In the genomic region with DNA sequence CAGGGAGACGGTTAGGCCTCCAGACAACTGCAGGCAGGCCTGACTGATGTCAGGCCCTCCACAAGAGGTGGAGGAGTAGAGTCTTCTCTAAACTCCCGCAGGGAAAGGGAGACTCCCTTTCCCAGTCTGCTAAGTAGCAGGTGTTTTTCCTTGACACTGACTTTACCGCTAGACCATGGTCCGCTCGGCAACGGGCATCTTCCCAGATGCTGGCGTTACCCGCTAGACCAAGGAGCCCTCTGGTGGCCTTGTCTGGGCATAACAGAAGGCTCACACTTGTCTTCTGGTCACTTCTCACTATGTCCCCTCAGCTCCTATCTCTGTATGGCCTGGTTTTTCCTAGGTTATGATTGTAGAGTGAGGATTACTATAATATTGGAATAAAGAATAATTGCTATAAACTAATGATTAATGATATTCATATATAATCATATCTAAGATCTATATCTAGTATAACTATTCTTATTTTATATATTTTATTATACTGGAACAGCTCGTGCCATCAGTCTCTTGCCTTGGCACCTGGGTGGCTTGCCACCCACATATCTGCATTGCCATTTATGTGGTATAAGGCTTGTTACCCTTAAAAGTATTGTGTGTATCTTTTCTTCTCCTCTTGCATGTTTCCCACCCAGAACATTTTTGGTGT, we compare ENCODE assay signal across 8 cellular contexts. TPM values are rescaled to one million over a fixed set of nuclear protein-coding genes. Genes with fewer than 3 reads are reported as not detected.
DNase-seq lines count a peak whose midpoint lies in the region; ATAC-seq, FAIRE-seq and TF ChIP-seq lines count a peak whose summit lies in the region.
"Not testable (repeated sequence)": the region's sequence is repeated elsewhere in the genome, so short reads cannot be mapped to it uniquely, and the experiment has no call there.

No MANE protein-coding gene starts in this region.

- TF ChIP-seq RAD21 in IMR-90 (IDR thresholded peaks at IDR 0.05; ENCODE audit: low read length) (peak; percentile 58), K562 (CRISPR knock-in tag; conservative IDR thresholded peaks at IDR 0.05 in 1 of 2, IDR thresholded peaks at IDR 0.05 in 1 of 2) (peak; percentile 62 to 90)

- not testable (repeated sequence) for H4K8ac ChIP-seq in IMR-90 (ENCODE audit: low read depth in 2 of 2, low read length in 2 of 2)

- H3K36me3 ChIP-seq in IMR-90 (ENCODE audit: control insufficient read depth, insufficient read depth, low read length); K562 (ENCODE audit: control insufficient read depth, insufficient read depth, low read length); heart right ventricle; neutrophil: not testable (repeated sequence)

- not testable (repeated sequence) for H3K23ac ChIP-seq in IMR-90 (ENCODE audit: low read depth, low read length)

- H3K56ac ChIP-seq in IMR-90 (ENCODE audit: extremely low read depth, insufficient read depth, low read length): not testable (repeated sequence)

- peaks cover 12% of the 10 kb centered on the region for H3K9me3 ChIP-seq in IMR-90 (ENCODE audit: control insufficient read depth, insufficient read depth, low read length)
- not testable (repeated sequence) for H3K9me3 ChIP-seq in K562 (replicated peaks; ENCODE audit: control insufficient read depth, insufficient read depth, low read depth, low read length); heart right ventricle; neutrophil

- TF ChIP-seq POLR2A in IMR-90 (IDR thresholded peaks at IDR 0.05; ENCODE audit: low read depth, low read length); K562 (conservative IDR thresholded peaks at IDR 0.05): not testable (repeated sequence)

- not testable (repeated sequence) for H2BK15ac ChIP-seq in IMR-90 (ENCODE audit: low read depth, low read length)

- CTCF ChIA-PET in IMR-90 (lab: Yijun Ruan, JAX): interaction anchor here (0.6 kb wide), 1 partner anchor 227 kb away, joined by 3 read pairs; no protein-coding TSS in a partner anchor
- CTCF ChIA-PET in K562 (lab: Yijun Ruan, JAX; ENCODE audit: low intra/inter-chr PET ratio): not testable (repeated sequence)

- not testable (repeated sequence) for H4K91ac ChIP-seq in IMR-90 (ENCODE audit: insufficient read depth, low read depth, low read length)

- H3K4ac ChIP-seq in IMR-90 (ENCODE audit: low read depth, low read length): not testable (repeated sequence)

- TF ChIP-seq EP300 in K562 (IDR thresholded peaks at IDR 0.05; ENCODE audit: low read length): not testable (repeated sequence)

- H2BK120ac ChIP-seq in IMR-90 (ENCODE audit: low read depth, low read length): not testable (repeated sequence)

- not testable (repeated sequence) for H3K18ac ChIP-seq in IMR-90 (ENCODE audit: low read depth, low read length)

- DNase-seq in C1 segment of cervical spinal cord (lab: John Stamatoyannopoulos, UW): peak in 13 of 14 donors; percentile 1 to 55 (median 18)
- peak; percentile 49 for DNase-seq in IMR-90
- DNase-seq in NCI-H774 (lab: John Stamatoyannopoulos, UW): peak; percentile 27
- DNase-seq in activated CD4-positive, alpha-beta T cell treated with anti-CD3 and anti-CD28 coated beads, Interleukin-2, amount 50 U/mL, for 1 hour: peak; percentile 65
- peak in 1 of 4 experiments; percentile 64 for DNase-seq in K562 (ENCODE audit: extremely low read depth in 1 of 4, low spot score in 3 of 4)
- peak; percentile 66 to 70 for DNase-seq in heart right ventricle
- peak; percentile 21 to 43 for DNase-seq in stimulated activated CD8-positive, alpha-beta memory T cell treated with anti-CD3 and anti-CD28 coated beads, Interleukin-15, amount 100 ng/mL, for 48 hours (ENCODE audit: low read depth in 2 of 2)

- intact Hi-C loops in IMR-90 (cut with micrococcal nuclease): loop anchor here (2.0 kb wide), 3 partner anchors 58 to 290 kb away; partner anchors contain the start of genes ZNF101 and ZNF93
- intact Hi-C loops in K562 (cut with micrococcal nuclease): loop anchor here (2.0 kb wide), 1 partner anchor 426 kb away; no protein-coding TSS in a partner anchor
- intact Hi-C loops in heart right ventricle (cut with DNase I): loop anchor here in 7 of 10 donors (2.0 to 10.0 kb wide), 3 partner anchors 424 to 427 kb away; partner anchors contain the start of gene CILP2 (in 2 of the 7)

- not testable (repeated sequence) for H4K5ac ChIP-seq in IMR-90 (ENCODE audit: low read depth, low read length)

- H3K9me1 ChIP-seq in IMR-90 (ENCODE audit: insufficient read depth, low read length); K562 (ENCODE audit: control insufficient read depth, insufficient read depth, low read length): not testable (repeated sequence)

- in situ Hi-C loops in IMR-90 (cut with MboI; ENCODE audit: low sequenced_read_pairs): loop anchor here (25.0 kb wide), 1 partner anchor 422 kb away; the partner anchor contains the start of genes CILP2 and YJEFN3
- in situ Hi-C loops in K562 (cut with MboI): loop anchor here (10.0 kb wide), 1 partner anchor 404 kb away; no protein-coding TSS in a partner anchor

- H2AK9ac ChIP-seq in IMR-90 (replicated peaks; ENCODE audit: low read depth, low read length, poor library complexity): not testable (repeated sequence)

- not testable (repeated sequence) for H2BK20ac ChIP-seq in IMR-90 (ENCODE audit: low read depth, low read length)

- not testable (repeated sequence) for H2AFZ ChIP-seq in IMR-90 (replicated peaks; ENCODE audit: low read length, poor library complexity); K562 (ENCODE audit: low read depth, low read length)

- H3K4me1 ChIP-seq in IMR-90 (ENCODE audit: control insufficient read depth, insufficient read depth, low read length); K562 (replicated peaks in 1 of 2; ENCODE audit: control insufficient read depth in 2 of 2, insufficient read depth in 2 of 2, low read length in 2 of 2); heart right ventricle; neutrophil (ENCODE audit: control insufficient read depth in 1 of 2, insufficient read depth in 1 of 2, low read depth in 1 of 2, low read length in 1 of 2): not testable (repeated sequence)

- POLR2A ChIA-PET in IMR-90 (lab: Charles Lee; ENCODE audit: unreplicated experiment); K562 (lab: Yijun Ruan, JAX): not testable (repeated sequence)

- H3K27ac ChIP-seq in IMR-90 (ENCODE audit: insufficient read depth, low read length); K562 (ENCODE audit: extremely low read depth, low read depth, low read length); heart right ventricle; neutrophil: not testable (repeated sequence)

- not testable (repeated sequence) for H4K20me1 ChIP-seq in IMR-90 (ENCODE audit: insufficient read depth, low read length); K562 (replicated peaks; ENCODE audit: control insufficient read depth, insufficient read depth, low read length)

- H3K79me2 ChIP-seq in K562 (ENCODE audit: control insufficient read depth, insufficient read depth, low read length): not testable (repeated sequence)

- not testable (repeated sequence) for H3K4me3 ChIP-seq in IMR-90 (ENCODE audit: insufficient read depth, low read depth, low read length); K562; heart right ventricle; neutrophil (ENCODE audit: low read depth in 1 of 2, low read length in 1 of 2)

- H3K4me2 ChIP-seq in IMR-90 (ENCODE audit: low read depth, low read length); K562 (ENCODE audit: insufficient read depth, low read length): not testable (repeated sequence)

- not testable (repeated sequence) for H3K9ac ChIP-seq in IMR-90 (ENCODE audit: low read depth, low read length); K562 (ENCODE audit: insufficient read depth in 1 of 2, low read depth in 2 of 2, low read length in 2 of 2)

- no CpG with 5 or more reads among the region's 9 CpGs for WGBS in IMR-90 (ENCODE audit: extremely low coverage in 2 of 2, insufficient read length in 1 of 2), 2 experiments
- under 1% methylated on average over 8 of the region's 9 CpGs for WGBS in K562 (ENCODE audit: insufficient coverage, low coverage, missing lambda C conversion rate)
- 18 to 19% methylated on average over 9 of the region's 9 CpGs for WGBS in heart right ventricle, 2 donors

- not testable (repeated sequence) for H3K14ac ChIP-seq in IMR-90 (replicated peaks; ENCODE audit: low read depth, low read length)

- H3K27me3 ChIP-seq in IMR-90 (ENCODE audit: control insufficient read depth, insufficient read depth, low read length); K562 (ENCODE audit: control insufficient read depth in 2 of 2, insufficient read depth in 2 of 2, low read length in 2 of 2); heart right ventricle; neutrophil: not testable (repeated sequence)

- H3K79me1 ChIP-seq in IMR-90 (ENCODE audit: low read depth in 1 of 2, low read length in 2 of 2): not testable (repeated sequence)

- dilution Hi-C loops in IMR-90 (cut with HindIII; ENCODE audit: low sequenced_read_pairs, unreplicated experiment): not testable (repeated sequence)

- peak; percentile 69 for FAIRE-seq in K562 (lab: Jason Lieb, UNC)

- not testable (repeated sequence) for H2BK5ac ChIP-seq in IMR-90 (ENCODE audit: low read depth, low read length, poor library complexity, severe bottlenecking)

- BruUV-seq in IMR-90 (replicated peaks; lab: Mats Ljungman, UMichigan); K562 (replicated peaks; lab: Mats Ljungman, UMichigan): not testable (repeated sequence)

- not testable (repeated sequence) for H2AK5ac ChIP-seq in IMR-90 (ENCODE audit: low read depth, low read length)

- TF ChIP-seq CTCF in IMR-90 (conservative IDR thresholded peaks at IDR 0.05; ENCODE audit: low read depth, low read length) (peak; percentile 49), K562 (IDR thresholded peaks at IDR 0.05 in 2 of 3, conservative IDR thresholded peaks at IDR 0.05 in 1 of 3; ENCODE audit: insufficient read depth in 2 of 3, low read depth in 1 of 3, low read length in 3 of 3) (peak; percentile 43 to 56 (median 52)), heart right ventricle (IDR thresholded peaks at IDR 0.05) (peak; percentile 47 to 85 (median 79)), neutrophil (IDR thresholded peaks at IDR 0.05) (peak; percentile 50)

- ATAC-seq in IMR-90 (ENCODE audit: low read depth); K562; heart right ventricle: not testable (repeated sequence)

RNA-seq across cellular contexts. Expression of gene ZNF93, which starts 58.5 kb away (rescaled TPM):
- 8.9 and 10.6 TPM in 2 replicates for total RNA-seq in IMR-90 (2012; rRNA removed)
- polyA plus RNA-seq in IMR-90 (2012; rRNA removed): 2.7 and 3.7 TPM in 2 replicates
- polyA plus RNA-seq in IMR-90 (2012; cell fraction: cytosol; rRNA removed): 1.1 and 4.8 TPM in 2 replicates
- 1.5 and 4.0 TPM in 2 replicates for polyA plus RNA-seq in IMR-90 (2012; cell fraction: nucleus; rRNA removed; ENCODE audit: low replicate concordance)
- total RNA-seq in K562 (2011; cell fraction: chromatin; rRNA removed; ENCODE audit: low replicate concordance): 16.7 and 33.6 TPM in 2 replicates
- 15.0 and 22.9 TPM in 2 replicates for total RNA-seq in K562 (2011; cell fraction: nucleolus; rRNA removed)
- total RNA-seq in K562 (2011; cell fraction: nucleoplasm; rRNA removed): 27.9 and 42.9 TPM in 2 replicates
- total RNA-seq in K562 (2014; rRNA removed): 11.1 and 11.4 TPM in 2 replicates
- 23.4 and 24.0 TPM in 2 replicates for total RNA-seq in K562 (2014; rRNA removed; fragmentation: Illumina TruSeq; extraction: Trizol)
- total RNA-seq in K562 (2015; rRNA removed; fragmentation: Illumina TruSeq; extraction: Trizol): 23.9 and 24.0 TPM in 2 replicates
- 11.6 and 14.1 TPM in 2 replicates for total RNA-seq in K562 (2021)
- polyA plus RNA-seq in K562 (2011; rRNA removed): 7.3 and 12.0 TPM in 2 replicates
- polyA plus RNA-seq in K562 (2011; cell fraction: cytosol; rRNA removed): 6.1 and 6.6 TPM in 2 replicates
- polyA plus RNA-seq in K562 (2011; cell fraction: nucleus; rRNA removed): 4.2 and 6.2 TPM in 2 replicates
- 11.8 and 36.1 TPM in 2 replicates for polyA plus RNA-seq in K562 (2012)
- polyA plus RNA-seq in K562 (2014; fragmentation: Illumina TruSeq; extraction: Trizol): 19.9 and 26.3 TPM in 2 replicates
- polyA plus RNA-seq in K562 (2014; fragmentation: Nextera tagmentation; extraction: Ambion mirVana): 10 to 100 TPM; 17.1 to 26.3 TPM
- 13.5 and 16.7 TPM in 2 replicates for polyA plus RNA-seq in K562 (2014; rRNA removed)
- 15.3 and 18.9 TPM in 2 replicates for polyA minus RNA-seq in K562 (2011; rRNA and poly(A)+ RNA removed)
- 4.0 and 7.7 TPM in 2 replicates for polyA minus RNA-seq in K562 (2011; cell fraction: cytosol; rRNA and poly(A)+ RNA removed)
- polyA minus RNA-seq in K562 (2011; cell fraction: nucleus; rRNA and poly(A)+ RNA removed): 7.4 and 9.8 TPM in 2 replicates
- 1 to 10 TPM; 1.1 to 3.3 (median 1.9) TPM for total RNA-seq in heart right ventricle
- polyA plus RNA-seq in heart right ventricle: 1 to 10 TPM; 1.1 to 2.6 TPM
